8 cellular contexts compared by ENCODE assay signal in genomic region chr1:60281360-60281932, GRCh38.
DNase-seq lines count a peak whose midpoint lies in the region; ATAC-seq, FAIRE-seq and TF ChIP-seq lines count a peak whose summit lies in the region.

No MANE protein-coding gene starts in this region.

- no peaks in the 10 kb centered on the region for H3K9me3 ChIP-seq in psoas muscle

- DNase-seq in D721Med (ENCODE audit: insufficient read length, low spot score) (peak; percentile 33), GM19239 (ENCODE audit: insufficient read length, low spot score) (peak; percentile 18), NCI-H2227 (lab: John Stamatoyannopoulos, UW; ENCODE audit: unreplicated experiment) (peak; percentile 54), Right ventricle myocardium superior (peak; percentile 49), psoas muscle (peak; percentile 35 to 54)
- DNase-seq in activated CD8-positive, alpha-beta T cell treated with anti-CD3 and anti-CD28 coated beads for 36 hours = peak; percentile 63
- no peak for DNase-seq in activated T-helper 2 cell treated with anti-CD3 and anti-CD28 coated beads, Interferon-gamma antibody, Interleukin-2, Interleukin-4, amounts not matched to agents 10 μg/mL and 5 μg/mL and 100 μg/mL, durations not matched to agents 14 hours and 24 hours and 36 hours (ENCODE audit: low spot score)

- no peaks in the 10 kb centered on the region for H3K27me3 Mint-ChIP-seq in activated CD8-positive, alpha-beta T cell treated with anti-CD3 and anti-CD28 coated beads for 36 hours
- H3K27me3 Mint-ChIP-seq in activated T-helper 2 cell treated with anti-CD3 and anti-CD28 coated beads, Interferon-gamma antibody, Interleukin-2, Interleukin-4, amounts not matched to agents 10 μg/mL and 5 μg/mL and 100 μg/mL, durations not matched to agents 14 hours and 24 hours and 36 hours (ENCODE audit: low read depth) = no peaks in the 10 kb centered on the region

- POLR2A ChIA-PET in activated CD8-positive, alpha-beta T cell treated with anti-CD3 and anti-CD28 coated beads for 36 hours (lab: Charles Lee) = no interaction called here

- no peak overlapping the region for H3K27ac ChIP-seq in psoas muscle

- H3K9me3 Mint-ChIP-seq in activated CD8-positive, alpha-beta T cell treated with anti-CD3 and anti-CD28 coated beads for 36 hours = no peaks in the 10 kb centered on the region
- H3K9me3 Mint-ChIP-seq in activated T-helper 2 cell treated with anti-CD3 and anti-CD28 coated beads, Interferon-gamma antibody, Interleukin-2, Interleukin-4, amounts not matched to agents 10 μg/mL and 5 μg/mL and 100 μg/mL, durations not matched to agents 14 hours and 24 hours and 36 hours = no peaks in the 10 kb centered on the region

- CTCF ChIA-PET in activated CD8-positive, alpha-beta T cell treated with anti-CD3 and anti-CD28 coated beads for 36 hours (lab: Charles Lee) = interaction anchor here (0.6 to 1.5 kb wide), 9 partner anchors 8 to 761 kb away, joined by 3 to 7 read pairs (median 4); no protein-coding TSS in a partner anchor

- FAIRE-seq in D721Med (lab: Jason Lieb, UNC) (peak; percentile 63), GM19239 (lab: Jason Lieb, UNC) (peak; percentile 55)

- ATAC-seq in HG03280 (IDR thresholded peaks at IDR 0.05; ENCODE audit: unreplicated experiment) (peak; percentile 82), Right ventricle myocardium superior (ENCODE audit: poor library complexity) (peak; percentile 91), psoas muscle (peak; percentile 85 to 96 (median 88))
- ATAC-seq in activated CD8-positive, alpha-beta T cell treated with anti-CD3 and anti-CD28 coated beads for 36 hours = peak; percentile 91

- no peak overlapping the region for H3K4me3 ChIP-seq in psoas muscle

- peak; percentile 91 for TF ChIP-seq CTCF in D721Med (IDR thresholded peaks at IDR 0.05; ENCODE audit: insufficient read depth, missing control alignments)
- peak; percentile 53 for TF ChIP-seq CTCF in activated CD8-positive, alpha-beta T cell treated with anti-CD3 and anti-CD28 coated beads for 36 hours (IDR thresholded peaks at IDR 0.05)
- peak; percentile 84 for TF ChIP-seq CTCF in psoas muscle (IDR thresholded peaks at IDR 0.05)

- H3K4me3 Mint-ChIP-seq in activated CD8-positive, alpha-beta T cell treated with anti-CD3 and anti-CD28 coated beads for 36 hours = no peak overlapping the region
- no peak overlapping the region for H3K4me3 Mint-ChIP-seq in activated T-helper 2 cell treated with anti-CD3 and anti-CD28 coated beads, Interferon-gamma antibody, Interleukin-2, Interleukin-4, amounts not matched to agents 10 μg/mL and 5 μg/mL and 100 μg/mL, durations not matched to agents 14 hours and 24 hours and 36 hours (ENCODE audit: low read depth)

- H3K27me3 ChIP-seq in psoas muscle (ENCODE audit: insufficient read depth in 3 of 3, low read length in 2 of 3) = no peaks in the 10 kb centered on the region

- no peak overlapping the region for H3K27ac Mint-ChIP-seq in activated CD8-positive, alpha-beta T cell treated with anti-CD3 and anti-CD28 coated beads for 36 hours
- no peak overlapping the region for H3K27ac Mint-ChIP-seq in activated T-helper 2 cell treated with anti-CD3 and anti-CD28 coated beads, Interferon-gamma antibody, Interleukin-2, Interleukin-4, amounts not matched to agents 10 μg/mL and 5 μg/mL and 100 μg/mL, durations not matched to agents 14 hours and 24 hours and 36 hours

- no peaks in the 10 kb centered on the region for H3K36me3 Mint-ChIP-seq in activated CD8-positive, alpha-beta T cell treated with anti-CD3 and anti-CD28 coated beads for 36 hours (ENCODE audit: low read depth)
- no peaks in the 10 kb centered on the region for H3K36me3 Mint-ChIP-seq in activated T-helper 2 cell treated with anti-CD3 and anti-CD28 coated beads, Interferon-gamma antibody, Interleukin-2, Interleukin-4, amounts not matched to agents 10 μg/mL and 5 μg/mL and 100 μg/mL, durations not matched to agents 14 hours and 24 hours and 36 hours (ENCODE audit: low read depth)

- no peaks in the 10 kb centered on the region for H3K36me3 ChIP-seq in psoas muscle (ENCODE audit: insufficient read depth in 1 of 2, low read depth in 1 of 2)

- WGBS in psoas muscle, 3 donors = 13 to 23% (median 18%) methylated on average over 9 of the region's 9 CpGs

- peaks cover 6% of the 10 kb centered on the region for H3K4me1 Mint-ChIP-seq in activated CD8-positive, alpha-beta T cell treated with anti-CD3 and anti-CD28 coated beads for 36 hours (ENCODE audit: low read depth)
- peaks cover 10% of the 10 kb centered on the region for H3K4me1 Mint-ChIP-seq in activated T-helper 2 cell treated with anti-CD3 and anti-CD28 coated beads, Interferon-gamma antibody, Interleukin-2, Interleukin-4, amounts not matched to agents 10 μg/mL and 5 μg/mL and 100 μg/mL, durations not matched to agents 14 hours and 24 hours and 36 hours (ENCODE audit: low read depth)

- no peaks in the 10 kb centered on the region for H3K4me1 ChIP-seq in psoas muscle

- intact Hi-C loops in activated CD8-positive, alpha-beta T cell treated with anti-CD3 and anti-CD28 coated beads for 36 hours (cut with micrococcal nuclease) = no loop called here
- intact Hi-C loops in Right ventricle myocardium superior (cut with DNase I) = loop anchor here (5.0 kb wide), 1 partner anchor 486 kb away; no protein-coding TSS in a partner anchor
- intact Hi-C loops in psoas muscle (cut with DNase I) = loop anchor here in 1 of 2 donors (10.0 kb wide), 2 partner anchors 483 to 763 kb away; no protein-coding TSS in a partner anchor
- intact Hi-C loops in activated T-helper 2 cell treated with anti-CD3 and anti-CD28 coated beads, Interferon-gamma antibody, Interleukin-2, Interleukin-4, amounts not matched to agents 10 μg/mL and 5 μg/mL and 100 μg/mL, durations not matched to agents 14 hours and 24 hours and 36 hours (cut with micrococcal nuclease) = no loop called here
